In genomic region chr10:77408259-77408658, GRCh38 we compare ENCODE assay signal across 18 cellular contexts.
"Had no signal": no experiment of that assay in that cellular context is flagged by ENCODE, and none has a peak within 500 bp of the region (broad histone marks: within the 10 kb centered on the region; RNA-seq: fewer than 3 reads in every experiment).

No MANE protein-coding gene starts in this region.

- H2AFZ ChIP-seq: hepatocyte had no signal

- H3K4me3 ChIP-seq: hepatocyte, lung, psoas muscle, stomach, vagina had no signal

- H3K27me3 ChIP-seq: hepatocyte, vagina had no signal

- H3K4me2 ChIP-seq: hepatocyte had no signal

- H3K9me3 ChIP-seq: neutrophil, psoas muscle, stomach, vagina had no signal

- ATAC-seq: left colon, left ventricle myocardium superior, psoas muscle, sciatic nerve had no signal

- FAIRE-seq: colon had no signal

- H3K27ac ChIP-seq: hepatocyte, neutrophil, psoas muscle, stomach, vagina had no signal

- DNase-seq: effector CD4-positive, alpha-beta T cell; endodermal cell; foreskin melanocyte; head of caudate nucleus; left colon; left ventricle myocardium superior; mesendoderm; naive B cell; psoas muscle; retina; stimulated activated naive CD4-positive, alpha-beta T cell; stomach had no signal

- H3K36me3 ChIP-seq: neutrophil, vagina had no signal
